ENCODE assay signal across 8 cellular contexts in genomic region chr1:28259252-28259934, GRCh38. TPM values are rescaled to one million over a fixed set of nuclear protein-coding genes. Genes with fewer than 3 reads are reported as not detected.
DNase-seq lines count a peak whose midpoint lies in the region; ATAC-seq and TF ChIP-seq lines count a peak whose summit lies in the region.

TSS of gene SESN2 (plus strand) at chr1:28259518. CDS start at chr1:28259848, 330 bp downstream.

- H3K4me1 ChIP-seq in ascending aorta: peaks cover 5 to 30% of the 10 kb centered on the region in 2 donors
- H3K4me1 ChIP-seq in right atrium auricular region: peaks cover 0 to 28% of the 10 kb centered on the region in 2 donors
- no peaks in the 10 kb centered on the region for H3K4me1 ChIP-seq in uterus

- peaks cover 4% of the 10 kb centered on the region for H3K36me3 Mint-ChIP-seq in T-helper 2 cell treated with Interferon-gamma antibody and Interleukin-4, amounts not matched to agents 5 μg/mL and 100 μg/mL, for 36 hours (ENCODE audit: low read depth)

- TF ChIP-seq CTCF in ascending aorta (IDR thresholded peaks at IDR 0.05) (no peak), right atrium auricular region (IDR thresholded peaks at IDR 0.05) (no peak), uterus (IDR thresholded peaks at IDR 0.05) (peak in 1 of 4 experiments; percentile 7)

- no peaks in the 10 kb centered on the region for H3K9me3 Mint-ChIP-seq in T-helper 2 cell treated with Interferon-gamma antibody and Interleukin-4, amounts not matched to agents 5 μg/mL and 100 μg/mL, for 36 hours

- DNase-seq in NCI-H187 treated with DMSO at 0.1 percent for 48 hours (lab: John Stamatoyannopoulos, UW): peak; percentile 45
- DNase-seq in T-helper 2 cell treated with Interferon-gamma antibody and Interleukin-4, amounts not matched to agents 5 μg/mL and 100 μg/mL, for 36 hours (ENCODE audit: low spot score): peak; percentile 99
- DNase-seq in ascending aorta (ENCODE audit: low spot score in 2 of 2): peak; percentile 98 to 100
- peak; percentile 100 for DNase-seq in right atrium auricular region (ENCODE audit: low spot score)
- peak; percentile 85 for DNase-seq in pulmonary artery endothelial cell (ENCODE audit: low read depth, low spot score)
- peak; percentile 99 for DNase-seq in uterus

- peak within 1 kb of the TSS; percentile 99 to 100 for H3K4me3 ChIP-seq in ascending aorta
- H3K4me3 ChIP-seq in right atrium auricular region: peak within 1 kb of the TSS; percentile 89 to 93
- H3K4me3 ChIP-seq in uterus: peak within 1 kb of the TSS; percentile 78 to 94

- peak within 1 kb of the TSS; percentile 84 for H3K4me3 Mint-ChIP-seq in T-helper 2 cell treated with Interferon-gamma antibody and Interleukin-4, amounts not matched to agents 5 μg/mL and 100 μg/mL, for 36 hours

- H3K27ac Mint-ChIP-seq in T-helper 2 cell treated with Interferon-gamma antibody and Interleukin-4, amounts not matched to agents 5 μg/mL and 100 μg/mL, for 36 hours: peak within 1 kb of the TSS; percentile 89

- H3K27ac ChIP-seq in ascending aorta (peak within 1 kb of the TSS; percentile 92 to 97), right atrium auricular region (peak within 1 kb of the TSS; percentile 90 to 93), uterus (peak within 1 kb of the TSS; percentile 88 to 93)

- peak; percentile 98 for TF ChIP-seq POLR2A in uterus (IDR thresholded peaks at IDR 0.05)

- peaks cover 7% of the 10 kb centered on the region for H3K27me3 Mint-ChIP-seq in T-helper 2 cell treated with Interferon-gamma antibody and Interleukin-4, amounts not matched to agents 5 μg/mL and 100 μg/mL, for 36 hours (ENCODE audit: low read depth)

- intact Hi-C loops in ascending aorta (cut with DNase I) (loop anchor here (1.0 to 10.0 kb wide), 7 partner anchors 12 to 625 kb away; partner anchors contain the start of genes DNAJC8, MED18, STX12 and YTHDF2), uterus (cut with DNase I; ENCODE audit: low total_unique reads) (no loop called here)

- ATAC-seq in GM18499 (IDR thresholded peaks at IDR 0.05; ENCODE audit: insufficient read depth, unreplicated experiment): peak; percentile 68
- peak; percentile 87 for ATAC-seq in HG02943 (IDR thresholded peaks at IDR 0.05; ENCODE audit: low read depth, unreplicated experiment)

- H3K36me3 ChIP-seq in ascending aorta (no peaks in the 10 kb centered on the region), right atrium auricular region (no peaks in the 10 kb centered on the region), uterus (no peaks in the 10 kb centered on the region)

- H3K9me3 ChIP-seq in ascending aorta (no peaks in the 10 kb centered on the region), right atrium auricular region (no peaks in the 10 kb centered on the region), uterus (no peaks in the 10 kb centered on the region)

- H3K27me3 ChIP-seq in ascending aorta (no peaks in the 10 kb centered on the region), right atrium auricular region (no peaks in the 10 kb centered on the region), uterus (no peaks in the 10 kb centered on the region)

- H3K4me1 Mint-ChIP-seq in T-helper 2 cell treated with Interferon-gamma antibody and Interleukin-4, amounts not matched to agents 5 μg/mL and 100 μg/mL, for 36 hours (ENCODE audit: low read depth): peaks cover 45% of the 10 kb centered on the region

RNA-seq across cellular contexts. Expression of gene SESN2, which starts in this region (rescaled TPM):
- total RNA-seq in ascending aorta: 7.6 TPM
- total RNA-seq in right atrium auricular region: 1 to 10 TPM; 4.1 to 8.9 TPM
- 8.6 and 9.1 TPM in 2 replicates for total RNA-seq in pulmonary artery endothelial cell
- total RNA-seq in uterus: 10 to 100 TPM in 1 of 4 donors, 1 to 10 TPM in 3; 4.9 to 15.9 (median 7.9) TPM

Comparison
In these comparisons a context has a peak if more than half of its experiments do, and no peak if none do; other contexts are left out.
1. Peak in every context shown above with its lines: DNase-seq, ATAC-seq, H3K4me3 ChIP-seq and H3K27ac ChIP-seq.
2. DNase-seq: peak in every context shown above with its lines; median percentile 100 in right atrium auricular region; 99 in T-helper 2 cell treated with Interferon-gamma antibody and Interleukin-4, amounts not matched to agents 5 μg/mL and 100 μg/mL, for 36 hours; 99 in ascending aorta; 99 in uterus; 85 in pulmonary artery endothelial cell; 45 in NCI-H187 treated with DMSO at 0.1 percent for 48 hours.